In genomic region chr17:42458497-42459255, GRCh38 we compare ENCODE assay signal across 1 cellular context.
TF ChIP-seq lines count a peak whose summit lies in the region.

ATP6V0A1 (plus strand) TSS chr17:42458878; CDS start chr17:42460895, 2,017 bp downstream.

TF ChIP-seq in HepG2, 621 proteins besides CTCF, POLR2A, EP300 and RAD21 (continued from another document and continues in another):
- TF ChIP-seq ZBTB3 (CRISPR knock-in tag; IDR thresholded peaks at IDR 0.05; ENCODE audit: borderline replicate concordance, low read depth) (0 out of 2 replicates have a peak, but pooled peaks have one; percentile 14), TFE3 (CRISPR knock-in tag; IDR thresholded peaks at IDR 0.05) (peak; percentile 94), FOXP4 (CRISPR knock-in tag; IDR thresholded peaks at IDR 0.05) (peak; percentile 38; the same call in 1 of the 2 replicates), KLF16 (CRISPR knock-in tag; IDR thresholded peaks at IDR 0.05) (peak; percentile 49 to 69; a peak in 2 of 4 replicates), NFYB (CRISPR knock-in tag; IDR thresholded peaks at IDR 0.05) (peak; percentile 71), MED1 (CRISPR knock-in tag; IDR thresholded peaks at IDR 0.05) (peak; percentile 65), ZNF24 (IDR thresholded peaks at IDR 0.05) (no peak), CEBPB (IDR thresholded peaks at IDR 0.05; ENCODE audit: borderline replicate concordance, low read depth, low read length) (peak; percentile 55; the same call in 1 of the 2 replicates), GATAD1 (CRISPR knock-in tag; IDR thresholded peaks at IDR 0.05) (peak; percentile 79), ZNF562 (CRISPR knock-in tag; IDR thresholded peaks at IDR 0.05; ENCODE audit: borderline replicate concordance) (no peak), ATF7-NPFF (CRISPR knock-in tag; IDR thresholded peaks at IDR 0.05; ENCODE audit: low read depth) (peak; percentile 91), HOXA3 (CRISPR knock-in tag; IDR thresholded peaks at IDR 0.05) (peak; percentile 99), ZNF484 (CRISPR knock-in tag; IDR thresholded peaks at IDR 0.05; ENCODE audit: borderline replicate concordance, low read depth) (no peak), ZEB1 (IDR thresholded peaks at IDR 0.05; ENCODE audit: insufficient replicate concordance, low read depth) (peak; percentile 31), ZNF552 (CRISPR knock-in tag; IDR thresholded peaks at IDR 0.05; ENCODE audit: borderline replicate concordance) (0 out of 2 replicates have a peak, but pooled peaks have one; percentile 35), KDM5A (IDR thresholded peaks at IDR 0.05; ENCODE audit: borderline replicate concordance, low read length) (peak; percentile 54; the same call in 1 of the 2 replicates), RBFOX2 (IDR thresholded peaks at IDR 0.05; ENCODE audit: low read depth, low read length) (peak; percentile 89), SOX6 (IDR thresholded peaks at IDR 0.05) (no peak), SOX6 (CRISPR knock-in tag; IDR thresholded peaks at IDR 0.05) (0 out of 2 replicates have a peak, but pooled peaks have one; percentile 27), SALL2 (CRISPR knock-in tag; IDR thresholded peaks at IDR 0.05) (no peak), ZMYM4 (CRISPR knock-in tag; IDR thresholded peaks at IDR 0.05) (peak; percentile 87), HDAC2 (CRISPR knock-in tag; IDR thresholded peaks at IDR 0.05) (peak; percentile 28; the same call in 1 of the 2 replicates), KAT8 (CRISPR knock-in tag; IDR thresholded peaks at IDR 0.05) (peak; percentile 47; the same call in 1 of the 2 replicates), FOSL2 (CRISPR knock-in tag; IDR thresholded peaks at IDR 0.05) (peak; percentile 68), SP5 (CRISPR knock-in tag; IDR thresholded peaks at IDR 0.05; ENCODE audit: borderline replicate concordance, low read depth) (peak; percentile 37; the same call in 1 of the 2 replicates), CREBL2 (CRISPR knock-in tag; IDR thresholded peaks at IDR 0.05; ENCODE audit: borderline replicate concordance) (no peak), PHF21A (CRISPR knock-in tag; IDR thresholded peaks at IDR 0.05) (0 out of 2 replicates have a peak, but pooled peaks have one; percentile 10), ZFP1 (CRISPR knock-in tag; IDR thresholded peaks at IDR 0.05) (peak; percentile 21; the same call in 1 of the 2 replicates), MYPOP (CRISPR knock-in tag; IDR thresholded peaks at IDR 0.05) (peak; percentile 35; the same call in 1 of the 2 replicates), ZNF225 (CRISPR knock-in tag; IDR thresholded peaks at IDR 0.05) (0 out of 2 replicates have a peak, but pooled peaks have one; percentile 70), TAF1 (CRISPR knock-in tag; IDR thresholded peaks at IDR 0.05) (peak; percentile 67; the same call in 1 of the 2 replicates), NFYC (CRISPR knock-in tag; IDR thresholded peaks at IDR 0.05) (peak; percentile 81), ZNF333 (CRISPR knock-in tag; IDR thresholded peaks at IDR 0.05; ENCODE audit: borderline replicate concordance) (no peak), ZNF557 (CRISPR knock-in tag; IDR thresholded peaks at IDR 0.05) (peak; percentile 70; the same call in 1 of the 2 replicates), SPEN (CRISPR knock-in tag; IDR thresholded peaks at IDR 0.05; ENCODE audit: low read depth) (peak; percentile 90), HOXD1 (CRISPR knock-in tag; IDR thresholded peaks at IDR 0.05) (0 out of 2 replicates have a peak, but pooled peaks have one; percentile 37), ZNF232 (CRISPR knock-in tag; IDR thresholded peaks at IDR 0.05; ENCODE audit: borderline replicate concordance) (peak; percentile 26; the same call in 1 of the 2 replicates), ATF3 (CRISPR knock-in tag; IDR thresholded peaks at IDR 0.05) (peak; percentile 40; the same call in 1 of the 2 replicates), ZMYM2 (CRISPR knock-in tag; IDR thresholded peaks at IDR 0.05) (no peak), ZNF580 (CRISPR knock-in tag; IDR thresholded peaks at IDR 0.05; ENCODE audit: borderline replicate concordance, low read depth) (peak; percentile 53; the same call in 1 of the 2 replicates), SMAD1 (CRISPR knock-in tag; IDR thresholded peaks at IDR 0.05; ENCODE audit: borderline replicate concordance, low read depth) (peak; percentile 40; the same call in 1 of the 2 replicates), NFRKB (IDR thresholded peaks at IDR 0.05) (peak; percentile 55; the same call in 1 of the 2 replicates), ATF1 (CRISPR knock-in tag; IDR thresholded peaks at IDR 0.05) (no peak), ZGPAT (CRISPR knock-in tag; IDR thresholded peaks at IDR 0.05) (peak; percentile 53), THAP9 (CRISPR knock-in tag; IDR thresholded peaks at IDR 0.05; ENCODE audit: borderline replicate concordance) (peak; percentile 56; the same call in 1 of the 2 replicates), XBP1 (CRISPR knock-in tag; IDR thresholded peaks at IDR 0.05) (0 out of 2 replicates have a peak, but pooled peaks have one; percentile 7), ZNF547 (CRISPR knock-in tag; IDR thresholded peaks at IDR 0.05) (peak; percentile 48; the same call in 1 of the 2 replicates), ZNF772 (CRISPR knock-in tag; IDR thresholded peaks at IDR 0.05) (peak; percentile 41; the same call in 1 of the 2 replicates), DMAP1 (CRISPR knock-in tag; IDR thresholded peaks at IDR 0.05) (peak; percentile 97), LCORL (IDR thresholded peaks at IDR 0.05) (0 out of 2 replicates have a peak, but pooled peaks have one; percentile 8), LCORL (CRISPR knock-in tag; IDR thresholded peaks at IDR 0.05) (peak; percentile 25; the same call in 1 of the 2 replicates), SOX5 (CRISPR knock-in tag; IDR thresholded peaks at IDR 0.05; ENCODE audit: borderline replicate concordance) (peak; percentile 63), PITX1 (CRISPR knock-in tag; IDR thresholded peaks at IDR 0.05) (peak; percentile 54), ZNF441 (CRISPR knock-in tag; IDR thresholded peaks at IDR 0.05; ENCODE audit: borderline replicate concordance) (peak; percentile 97), POLR2AphosphoS2 (IDR thresholded peaks at IDR 0.05; ENCODE audit: low read depth, low read length) (peak; percentile 74; the same call in 1 of the 2 replicates), ZNF800 (CRISPR knock-in tag; IDR thresholded peaks at IDR 0.05) (no peak), MYC (CRISPR knock-in tag; IDR thresholded peaks at IDR 0.05; ENCODE audit: borderline replicate concordance) (peak; percentile 97), MTERF4 (CRISPR knock-in tag; IDR thresholded peaks at IDR 0.05) (peak; percentile 61; the same call in 1 of the 2 replicates), ZNF160 (CRISPR knock-in tag; IDR thresholded peaks at IDR 0.05) (peak; percentile 55; the same call in 1 of the 2 replicates)
